In genomic region chr3:69385033-69385722, GRCh38 we compare ENCODE assay signal across 9 cellular contexts. TPM values are rescaled to one million over a fixed set of nuclear protein-coding genes. Genes with fewer than 3 reads are reported as not detected.
DNase-seq lines count a peak whose midpoint lies in the region; ATAC-seq and TF ChIP-seq lines count a peak whose summit lies in the region.
"Had no signal": no experiment of that assay in that cellular context is flagged by ENCODE, and none has a peak within 500 bp of the region (broad histone marks: within the 10 kb centered on the region; RNA-seq: fewer than 3 reads in every experiment).

No MANE protein-coding gene starts in this region.

- no peaks in the 10 kb centered on the region for H3K9me3 Mint-ChIP-seq in activated CD8-positive, alpha-beta T cell treated with anti-CD3 and anti-CD28 coated beads, Interleukin-2, amount 10 ng/mL, durations not matched to agents 7 days and 5 days (ENCODE audit: insufficient read depth)

- no peaks in the 10 kb centered on the region for H3K79me2 ChIP-seq in hepatocyte

- H3K4me3 Mint-ChIP-seq in activated CD8-positive, alpha-beta T cell treated with anti-CD3 and anti-CD28 coated beads, Interleukin-2, amount 10 ng/mL, durations not matched to agents 7 days and 5 days = peak overlapping the region; percentile 60

- peaks cover 57% of the 10 kb centered on the region for H3K27me3 ChIP-seq in hepatocyte
- H3K27me3 ChIP-seq in sigmoid colon = peaks cover 0 to 51% (median 10%) of the 10 kb centered on the region in 3 donors

- POLR2A ChIA-PET in activated CD8-positive, alpha-beta T cell treated with anti-CD3 and anti-CD28 coated beads, Interleukin-2, amount 10 ng/mL, durations not matched to agents 7 days and 5 days (lab: Charles Lee) = no interaction called here

- no peaks in the 10 kb centered on the region for H4K20me1 ChIP-seq in hepatocyte (ENCODE audit: insufficient read depth, poor library complexity, severe bottlenecking)

- H3K4me1 ChIP-seq in hepatocyte (ENCODE audit: insufficient read depth) = peaks cover 5% of the 10 kb centered on the region
- peaks cover 0 to 16% (median 15%) of the 10 kb centered on the region in 4 donors for H3K4me1 ChIP-seq in sigmoid colon

- TF ChIP-seq CTCF in hepatocyte (IDR thresholded peaks at IDR 0.05; ENCODE audit: poor library complexity) (no peak), sigmoid colon (IDR thresholded peaks at IDR 0.05) (no peak)

- no peaks in the 10 kb centered on the region for H3K36me3 ChIP-seq in hepatocyte (replicated peaks; ENCODE audit: insufficient read depth, low read depth)
- H3K36me3 ChIP-seq in sigmoid colon = no peaks in the 10 kb centered on the region

- ATAC-seq in GM19351 (IDR thresholded peaks at IDR 0.05; ENCODE audit: unreplicated experiment) = peak; percentile 6
- no peak for ATAC-seq in activated CD8-positive, alpha-beta T cell treated with anti-CD3 and anti-CD28 coated beads, Interleukin-2, amount 10 ng/mL, durations not matched to agents 7 days and 5 days
- ATAC-seq in GM19463 (IDR thresholded peaks at IDR 0.05; ENCODE audit: unreplicated experiment) = no peak
- ATAC-seq in GM21528 (IDR thresholded peaks at IDR 0.05; ENCODE audit: low FRiP score, unreplicated experiment) = no peak

- H3K9me3 ChIP-seq in hepatocyte (ENCODE audit: low read depth) (no peaks in the 10 kb centered on the region), sigmoid colon (no peaks in the 10 kb centered on the region)

- 29% methylated on average over 11 of the region's 11 CpGs for WGBS in hepatocyte (ENCODE audit: low lambda C conversion rate, missing lambda C conversion rate)
- WGBS in sigmoid colon, 2 donors = 9 to 15% methylated on average over 11 of the region's 11 CpGs

- H3K4me1 Mint-ChIP-seq in activated CD8-positive, alpha-beta T cell treated with anti-CD3 and anti-CD28 coated beads, Interleukin-2, amount 10 ng/mL, durations not matched to agents 7 days and 5 days (ENCODE audit: low read depth) = peaks cover 20% of the 10 kb centered on the region

- H3K27ac Mint-ChIP-seq in activated CD8-positive, alpha-beta T cell treated with anti-CD3 and anti-CD28 coated beads, Interleukin-2, amount 10 ng/mL, durations not matched to agents 7 days and 5 days = no peak overlapping the region

- TF ChIP-seq POLR2A in sigmoid colon (IDR thresholded peaks at IDR 0.05) = no peak

- peaks cover 68% of the 10 kb centered on the region for H3K27me3 Mint-ChIP-seq in activated CD8-positive, alpha-beta T cell treated with anti-CD3 and anti-CD28 coated beads, Interleukin-2, amount 10 ng/mL, durations not matched to agents 7 days and 5 days (ENCODE audit: low read depth)

- DNase-seq in activated CD8-positive, alpha-beta T cell treated with anti-CD3 and anti-CD28 coated beads, Interleukin-2, amount 10 ng/mL, durations not matched to agents 7 days and 5 days = no peak
- DNase-seq in hepatocyte (ENCODE audit: low spot score) (no peak), sigmoid colon (no peak), HPDE6-E6E7 (ENCODE audit: extremely low spot score) (no peak), NCI-H1930 (lab: John Stamatoyannopoulos, UW) (no peak)

- H2AFZ ChIP-seq in hepatocyte = peak overlapping the region; percentile 68

- no peak for TF ChIP-seq EP300 in sigmoid colon (IDR thresholded peaks at IDR 0.05)

- H3K27ac ChIP-seq in hepatocyte (no peak overlapping the region), sigmoid colon (peak overlapping the region; percentile 4 to 54 (median 40))
- H3K27ac ChIP-seq: epithelial cell of prostate had no signal

- no peaks in the 10 kb centered on the region for H3K36me3 Mint-ChIP-seq in activated CD8-positive, alpha-beta T cell treated with anti-CD3 and anti-CD28 coated beads, Interleukin-2, amount 10 ng/mL, durations not matched to agents 7 days and 5 days (ENCODE audit: low read depth)

- H3K4me2 ChIP-seq in hepatocyte = peak overlapping the region; percentile 99

- intact Hi-C loops in sigmoid colon (cut with DNase I) = no loop called here

- CTCF ChIA-PET in activated CD8-positive, alpha-beta T cell treated with anti-CD3 and anti-CD28 coated beads, Interleukin-2, amount 10 ng/mL, durations not matched to agents 7 days and 5 days (lab: Charles Lee) = interaction anchor here (0.8 to 2.9 kb wide), 5 partner anchors 14 to 266 kb away, joined by 3 to 19 read pairs (median 8); no protein-coding TSS in a partner anchor

- H3K9me2 ChIP-seq in hepatocyte (replicated peaks; ENCODE audit: insufficient read depth) = no peaks in the 10 kb centered on the region

- H3K4me3 ChIP-seq in hepatocyte (peak overlapping the region; percentile 58), sigmoid colon (peak overlapping the region; percentile 31 to 52 (median 42))

RNA-seq across cellular contexts. Expression of gene FRMD4B, which starts 0.7 kb away (rescaled TPM):
- 1 to 10 TPM; 7.7 to 8.2 TPM for total RNA-seq in activated CD8-positive, alpha-beta T cell treated with anti-CD3 and anti-CD28 coated beads, Interleukin-2, amount 10 ng/mL, durations not matched to agents 7 days and 5 days
- 20.7 and 28.1 TPM in 2 replicates for total RNA-seq in hepatocyte
- polyA plus RNA-seq in hepatocyte = 10.8 and 12.1 TPM in 2 replicates
- 10 to 100 TPM; 11.5 to 16.6 (median 14.3) TPM for total RNA-seq in sigmoid colon
- polyA plus RNA-seq in sigmoid colon = 10 to 100 TPM in 2 of 3 donors, 1 to 10 TPM in 1; 8.2 to 21.5 (median 13.2) TPM
